Comparison of ENCODE assay signal across 13 cellular contexts in genomic region chr5:99955006-99955405, GRCh38.
"Had no signal": no experiment of that assay in that cellular context is flagged by ENCODE, and none has a peak within 500 bp of the region (broad histone marks: within the 10 kb centered on the region; RNA-seq: fewer than 3 reads in every experiment).

No MANE protein-coding gene starts in this region.

- H3K27ac ChIP-seq: gastrocnemius medialis, heart right ventricle, left lung, lower lobe of right lung, neutrophil, tibial artery had no signal

- FAIRE-seq: endometrium, islet of Langerhans, small intestine had no signal

- DNase-seq: effector memory CD4-positive, alpha-beta T cell; gastrocnemius medialis; heart right ventricle; hypothalamus; lower lobe of right lung; small intestine; stimulated activated CD4-positive, alpha-beta T cell treated with anti-CD3 and anti-CD28 coated beads, Interleukin-2, amount 100 ng/mL, for 48 hours; tibial artery had no signal

- H3K27me3 ChIP-seq: gastrocnemius medialis, heart right ventricle, left lung, neutrophil, tibial artery had no signal

- H3K9me3 ChIP-seq: gastrocnemius medialis, left lung, lower lobe of right lung, neutrophil, tibial artery had no signal

- H3K4me1 ChIP-seq: gastrocnemius medialis, heart right ventricle, left lung, lower lobe of right lung, tibial artery had no signal

- H3K36me3 ChIP-seq: gastrocnemius medialis, heart right ventricle, left lung, lower lobe of right lung, neutrophil, tibial artery had no signal

- H3K4me3 ChIP-seq: gastrocnemius medialis, heart right ventricle, left lung, lower lobe of right lung, tibial artery had no signal

- ATAC-seq: esophagus mucosa, gastrocnemius medialis, heart right ventricle, left lung had no signal
